ENCODE assay signal across 8 cellular contexts in genomic region chrX:17788439-17788838, GRCh38. TPM values are rescaled to one million over a fixed set of nuclear protein-coding genes. Genes with fewer than 3 reads are reported as not detected.
DNase-seq lines count a peak whose midpoint lies in the region; ATAC-seq and TF ChIP-seq lines count a peak whose summit lies in the region.

No MANE protein-coding gene starts in this region.

- peak; percentile 62 for TF ChIP-seq RAD21 in HCT116 (IDR thresholded peaks at IDR 0.05; ENCODE audit: low read depth)

- no peak overlapping the region for H3K27ac Mint-ChIP-seq in activated naive CD4-positive, alpha-beta T cell treated with anti-CD3 and anti-CD28 coated beads, Interleukin-2, amount 50 U/mL, for 72 hours

- H3K4me2 ChIP-seq in HCT116 (ENCODE audit: low read length), result peak overlapping the region; percentile 21; the same call in 1 of the 2 replicates
- no peak overlapping the region for H3K4me2 ChIP-seq in smooth muscle cell

- no peaks in the 10 kb centered on the region for H3K36me3 Mint-ChIP-seq in activated naive CD4-positive, alpha-beta T cell treated with anti-CD3 and anti-CD28 coated beads, Interleukin-2, amount 50 U/mL, for 72 hours

- intact Hi-C loops in HCT116 (cut with micrococcal nuclease) (no loop called here), left cardiac atrium (cut with DNase I) (no loop called here), lower leg skin (cut with DNase I; ENCODE audit: low total_unique reads) (no loop called here)

- ATAC-seq in HCT116 (peak; percentile 87), left cardiac atrium (peak; percentile 64 to 77)
- ATAC-seq in activated naive CD4-positive, alpha-beta T cell treated with anti-CD3 and anti-CD28 coated beads, Interleukin-2, amount 50 U/mL, for 72 hours, result peak; percentile 58 to 60

- no TSS peak for BruUV-seq in HCT116 (replicated peaks; lab: Mats Ljungman, UMichigan)

- CTCF ChIA-PET in HCT116 (lab: Charles Lee), result no interaction called here

- H3K27ac ChIP-seq in HCT116 (ENCODE audit: low read depth, low read length) (no peak overlapping the region), Peyer's patch (no peak overlapping the region), smooth muscle cell (ENCODE audit: low read depth) (no peak overlapping the region)

- H3K9me3 Mint-ChIP-seq in activated naive CD4-positive, alpha-beta T cell treated with anti-CD3 and anti-CD28 coated beads, Interleukin-2, amount 50 U/mL, for 72 hours, result no peaks in the 10 kb centered on the region

- peak; percentile 37 to 76 (median 75); a peak in 5 of 6 replicates for TF ChIP-seq CTCF in HCT116 (IDR thresholded peaks at IDR 0.05 in 2 of 3, conservative IDR thresholded peaks at IDR 0.05 in 1 of 3; ENCODE audit: borderline replicate concordance in 1 of 3, insufficient read depth in 1 of 3, low read depth in 2 of 3, low read length in 2 of 3)
- TF ChIP-seq CTCF in Peyer's patch (IDR thresholded peaks at IDR 0.05), result peak in 5 of 6 experiments; percentile 11 to 62 (median 57)
- peak; percentile 70 for TF ChIP-seq CTCF in smooth muscle cell (IDR thresholded peaks at IDR 0.05; ENCODE audit: borderline replicate concordance, insufficient read depth, poor library complexity, severe bottlenecking)
- peak in 1 of 3 donors; percentile 46 for TF ChIP-seq CTCF in lower leg skin (IDR thresholded peaks at IDR 0.05)

- POLR2A ChIA-PET in HCT116 (lab: Charles Lee), result no interaction called here

- H3K4me3 ChIP-seq in HCT116 (replicated peaks in 1 of 2; ENCODE audit: low read depth in 1 of 2, low read length in 2 of 2) (no peak overlapping the region), Peyer's patch (no peak overlapping the region), smooth muscle cell (no peak overlapping the region), lower leg skin (ENCODE audit: low read depth, poor library complexity, severe bottlenecking) (no peak overlapping the region)

- DNase-seq in COLO829 (ENCODE audit: low spot score) (peak; percentile 66), HCT116 (ENCODE audit: low read depth, low spot score) (peak; percentile 10), Peyer's patch (peak in 2 of 3 donors; percentile 51 to 58), left cardiac atrium (peak; percentile 39), smooth muscle cell (lab: John Stamatoyannopoulos, UW; ENCODE audit: unreplicated experiment) (no peak), lower leg skin (ENCODE audit: low spot score in 2 of 2) (no peak), GDM1 (lab: John Stamatoyannopoulos, UW) (no peak)
- DNase-seq in activated naive CD4-positive, alpha-beta T cell treated with anti-CD3 and anti-CD28 coated beads, Interleukin-2, amount 50 U/mL, for 72 hours (ENCODE audit: low spot score in 2 of 2), result peak in 1 of 2 donors; percentile 31

- H3K36me3 ChIP-seq in HCT116 (ENCODE audit: control insufficient read depth in 1 of 2, insufficient read depth in 2 of 2, low read length in 2 of 2) (no peaks in the 10 kb centered on the region), Peyer's patch (no peaks in the 10 kb centered on the region), smooth muscle cell (ENCODE audit: low read depth) (no peaks in the 10 kb centered on the region)

- no peaks in the 10 kb centered on the region for H3F3A ChIP-seq in smooth muscle cell (ENCODE audit: low read depth)

- no peaks in the 10 kb centered on the region for H3K4me1 ChIP-seq in HCT116 (ENCODE audit: control insufficient read depth in 1 of 2, insufficient read depth in 2 of 2, low read length in 2 of 2)
- H3K4me1 ChIP-seq in Peyer's patch, result no peaks in the 10 kb centered on the region
- no peaks in the 10 kb centered on the region for H3K4me1 ChIP-seq in smooth muscle cell (ENCODE audit: low read depth)

- H2AFZ ChIP-seq in HCT116 (ENCODE audit: low read depth, low read length, poor library complexity, severe bottlenecking), result no peak overlapping the region
- no peak overlapping the region for H2AFZ ChIP-seq in smooth muscle cell (ENCODE audit: low read depth)

- TF ChIP-seq POLR2A in HCT116 (IDR thresholded peaks at IDR 0.05; ENCODE audit: borderline replicate concordance, extremely low read depth, insufficient read depth, insufficient read length) (no peak), Peyer's patch (IDR thresholded peaks at IDR 0.05) (no peak), lower leg skin (IDR thresholded peaks at IDR 0.05) (no peak)

- WGBS in smooth muscle cell (ENCODE audit: low lambda C conversion rate), result 27% methylated on average over 4 of the region's 4 CpGs
- 0 to 23% methylated on average over 1 to 4 of the region's 4 CpGs for WGBS in lower leg skin, 2 donors

- no peaks in the 10 kb centered on the region for H4K20me1 ChIP-seq in HCT116 (ENCODE audit: insufficient read depth)
- no peaks in the 10 kb centered on the region for H4K20me1 ChIP-seq in smooth muscle cell (ENCODE audit: low read depth)

- H3K27me3 ChIP-seq in HCT116 (ENCODE audit: insufficient read depth, low read length), result no peaks in the 10 kb centered on the region
- H3K27me3 ChIP-seq in Peyer's patch, result no peaks in the 10 kb centered on the region
- H3K27me3 ChIP-seq in smooth muscle cell (ENCODE audit: low read depth), result no peaks in the 10 kb centered on the region

- no peak overlapping the region for H3K9ac ChIP-seq in HCT116 (ENCODE audit: low read length)
- H3K9ac ChIP-seq in smooth muscle cell (ENCODE audit: low read depth), result no peak overlapping the region

- H3K9me3 ChIP-seq in HCT116 (ENCODE audit: control insufficient read depth in 1 of 2, insufficient read depth in 1 of 2, low read depth in 1 of 2, low read length in 2 of 2) (no peaks in the 10 kb centered on the region), Peyer's patch (no peaks in the 10 kb centered on the region), smooth muscle cell (replicated peaks; ENCODE audit: low read depth) (no peaks in the 10 kb centered on the region)

- RAD21 ChIA-PET in HCT116 (lab: Charles Lee; ENCODE audit: low non-redundant PET in 1 of 2, low total read pairs in 2 of 2, uncharacterized antibody in 2 of 2, unreplicated experiment in 2 of 2), result no interaction called here

- no peaks in the 10 kb centered on the region for H3K9me2 ChIP-seq in HCT116 (ENCODE audit: insufficient read depth)

- H3K79me2 ChIP-seq in HCT116 (ENCODE audit: insufficient read depth, low read length) (no peaks in the 10 kb centered on the region), smooth muscle cell (ENCODE audit: low read depth) (no peaks in the 10 kb centered on the region)

TF ChIP-seq in HCT116, 20 proteins besides CTCF, POLR2A, EP300 and RAD21:
- no peak for TF ChIP-seq YY1 (IDR thresholded peaks at IDR 0.05; ENCODE audit: extremely low read depth, insufficient replicate concordance, low read depth, low read length)
- TF ChIP-seq, protein P1, sequence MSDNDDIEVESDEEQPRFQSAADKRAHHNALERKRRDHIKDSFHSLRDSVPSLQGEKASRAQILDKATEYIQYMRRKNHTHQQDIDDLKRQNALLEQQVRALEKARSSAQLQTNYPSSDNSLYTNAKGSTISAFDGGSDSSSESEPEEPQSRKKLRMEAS (IDR thresholded peaks at IDR 0.05), result no peak
- no peak for TF ChIP-seq FOSL1 (IDR thresholded peaks at IDR 0.05; ENCODE audit: low read depth)
- no peak for TF ChIP-seq EGR1 (IDR thresholded peaks at IDR 0.05; ENCODE audit: low read depth)
- TF ChIP-seq JUND (IDR thresholded peaks at IDR 0.05), result no peak
- TF ChIP-seq ZFX (IDR thresholded peaks at IDR 0.05), result no peak
- TF ChIP-seq POLR2AphosphoS5 (IDR thresholded peaks at IDR 0.05; ENCODE audit: low read depth, low read length), result no peak
- no peak for TF ChIP-seq SIN3A (IDR thresholded peaks at IDR 0.05; ENCODE audit: low read depth)
- TF ChIP-seq ZBTB33 (IDR thresholded peaks at IDR 0.05; ENCODE audit: extremely low read depth, insufficient replicate concordance, low read length), result no peak
- TF ChIP-seq EZH2 (IDR thresholded peaks at IDR 0.05), result no peak
- no peak for TF ChIP-seq CEBPB (IDR thresholded peaks at IDR 0.05; ENCODE audit: low read depth)
- TF ChIP-seq CBX3 (IDR thresholded peaks at IDR 0.05; ENCODE audit: low read depth), result no peak
- no peak for TF ChIP-seq EZH2phosphoT487 (IDR thresholded peaks at IDR 0.05; ENCODE audit: borderline replicate concordance)
- TF ChIP-seq SRF (IDR thresholded peaks at IDR 0.05; ENCODE audit: low read depth), result no peak
- no peak for TF ChIP-seq ATF3 (IDR thresholded peaks at IDR 0.05)

RNA-seq across cellular contexts. Expression of gene SCML1, which starts 51.1 kb away (rescaled TPM):
- total RNA-seq in HCT116 (2021; ENCODE audit: unreplicated experiment) (2.7 TPM), Peyer's patch (10 to 100 TPM; 14.0 to 20.6 (median 18.7) TPM), left cardiac atrium (1 to 10 TPM; 6.6 to 8.8 TPM), smooth muscle cell (12.4 and 17.7 TPM in 2 replicates), lower leg skin (10 to 100 TPM in 1 of 4 donors, 1 to 10 TPM in 3; 3.2 to 11.6 (median 5.6) TPM)
- 1.7 TPM in 2 replicates for polyA plus RNA-seq in HCT116 (2012)
- 10 to 100 TPM in 1 of 2 donors, 1 to 10 TPM in 1; 3.6 to 28.3 TPM for total RNA-seq in activated naive CD4-positive, alpha-beta T cell treated with anti-CD3 and anti-CD28 coated beads, Interleukin-2, amount 50 U/mL, for 72 hours
- polyA plus RNA-seq in smooth muscle cell, result 9.8 and 10.8 TPM in 2 replicates

Comparison
In these comparisons a context has a peak if more than half of its experiments do, and no peak if none do; other contexts are left out.
1. DNase-seq: peak in COLO829 (single experiment), HCT116 (single experiment), Peyer's patch (2 of 3) and left cardiac atrium (single experiment); none in smooth muscle cell (single experiment), lower leg skin (0 of 2) and GDM1 (single experiment).
2. Peak in every context shown above with its lines, with median percentiles within 50 percentile points of each other: ATAC-seq.